24 cellular contexts compared by ENCODE assay signal in genomic region chr2:8458461-8459459, GRCh38.
DNase-seq lines count a peak whose midpoint lies in the region; ATAC-seq, FAIRE-seq and TF ChIP-seq lines count a peak whose summit lies in the region.
"Had no signal": no experiment of that assay in that cellular context is flagged by ENCODE, and none has a peak within 500 bp of the region (broad histone marks: within the 10 kb centered on the region; RNA-seq: fewer than 3 reads in every experiment).

No MANE protein-coding gene starts in this region.

- FAIRE-seq in GM12891 (lab: Jason Lieb, UNC): peak; percentile 20
- FAIRE-seq: GM12892, small intestine had no signal

- no peak for DNase-seq in GM12891 (ENCODE audit: insufficient read length, low spot score)
- DNase-seq in effector memory CD8-positive, alpha-beta T cell: no peak
- peak; percentile 88 for DNase-seq in osteoblast (ENCODE audit: insufficient read length, low spot score, missing footprints)
- DNase-seq in activated CD4-positive, alpha-beta T cell treated with anti-CD3 and anti-CD28 coated beads for 4 hours: no peak
- DNase-seq in GM20000 (ENCODE audit: low spot score): no peak
- DNase-seq in NCI-H2196 (lab: John Stamatoyannopoulos, UW; ENCODE audit: unreplicated experiment): no peak
- DNase-seq: activated CD8-positive, alpha-beta memory T cell treated with anti-CD3 and anti-CD28 coated beads for 24 hours; activated naive CD8-positive, alpha-beta T cell treated with anti-CD3 and anti-CD28 coated beads for 36 hours; DND-41; MG63; naive thymus-derived CD4-positive, alpha-beta T cell; NCI-H524; posterior cingulate gyrus; SK-N-SH; small intestine; stimulated activated CD4-positive, alpha-beta T cell treated with anti-CD3 and anti-CD28 coated beads, Interleukin-2, amount 100 ng/mL, for 24 hours; stimulated activated naive B cell treated with anti-CD40 and anti-IgM and Interleukin-4, amounts not matched to agents 10 μg/mL and 1 μg/mL and 100 μg/mL, for 72 hours had no signal

- H3K27ac ChIP-seq in C4-2B (peak overlapping the region; percentile 50), osteoblast (ENCODE audit: low read depth, low read length) (no peak overlapping the region)
- H3K27ac ChIP-seq: RWPE1, vagina had no signal

- H3K27me3 ChIP-seq in osteoblast (ENCODE audit: insufficient read depth, low read length): peaks cover 5% of the 10 kb centered on the region
- H3K27me3 ChIP-seq: MG63, vagina had no signal

- H4K20me1 ChIP-seq in osteoblast (ENCODE audit: insufficient read depth, low read length): no peaks in the 10 kb centered on the region

- H3K36me3 Mint-ChIP-seq in effector memory CD8-positive, alpha-beta T cell (ENCODE audit: insufficient read depth): peaks cover 6% of the 10 kb centered on the region
- H3K36me3 Mint-ChIP-seq: activated naive CD8-positive, alpha-beta T cell treated with anti-CD3 and anti-CD28 coated beads for 36 hours; brain; stimulated activated naive B cell treated with anti-CD40 and anti-IgM and Interleukin-4, amounts not matched to agents 10 μg/mL and 1 μg/mL and 100 μg/mL, for 72 hours; WTC11 had no signal

- no peak for TF ChIP-seq POLR2A in GM12891 (IDR thresholded peaks at IDR 0.05; ENCODE audit: low read depth, low read length)

- peaks cover 32 to 33% of the 10 kb centered on the region in 2 donors for H3K4me1 Mint-ChIP-seq in effector memory CD8-positive, alpha-beta T cell (ENCODE audit: low read depth in 2 of 2)

- H3K4me3 ChIP-seq in osteoblast (ENCODE audit: insufficient read depth, low read length): no peak overlapping the region
- H3K4me3 ChIP-seq: MG63, vagina had no signal

- H3K4me3 Mint-ChIP-seq in effector memory CD8-positive, alpha-beta T cell: peak overlapping the region in 1 of 2 donors; percentile 89
- H3K4me3 Mint-ChIP-seq: brain; stimulated activated naive B cell treated with anti-CD40 and anti-IgM and Interleukin-4, amounts not matched to agents 10 μg/mL and 1 μg/mL and 100 μg/mL, for 72 hours had no signal

- H3K27me3 Mint-ChIP-seq in effector memory CD8-positive, alpha-beta T cell: no peaks in the 10 kb centered on the region

- H3K4me2 ChIP-seq in osteoblast (ENCODE audit: insufficient read depth, low read length): no peak overlapping the region
- H3K4me2 ChIP-seq: SK-N-SH had no signal

- H3K27ac Mint-ChIP-seq in effector memory CD8-positive, alpha-beta T cell: peak overlapping the region; percentile 79 to 92
- H3K27ac Mint-ChIP-seq: activated naive CD8-positive, alpha-beta T cell treated with anti-CD3 and anti-CD28 coated beads for 36 hours; brain; stimulated activated naive B cell treated with anti-CD40 and anti-IgM and Interleukin-4, amounts not matched to agents 10 μg/mL and 1 μg/mL and 100 μg/mL, for 72 hours; T-helper 2 cell treated with Interferon-gamma antibody and Interleukin-4, amounts not matched to agents 5 μg/mL and 100 μg/mL, for 36 hours; WTC11 had no signal

- ATAC-seq in effector memory CD8-positive, alpha-beta T cell (replicated peaks): no peak
- ATAC-seq: naive thymus-derived CD4-positive, alpha-beta T cell; stimulated activated naive B cell treated with anti-CD40 and anti-IgM and Interleukin-4, amounts not matched to agents 10 μg/mL and 1 μg/mL and 100 μg/mL, for 72 hours; WTC11 had no signal

- TF ChIP-seq CTCF in C4-2B (conservative IDR thresholded peaks at IDR 0.05) (no peak), osteoblast (IDR thresholded peaks at IDR 0.05; ENCODE audit: extremely low read depth, low read depth, low read length) (no peak), GM20000 (IDR thresholded peaks at IDR 0.05; ENCODE audit: extremely low read depth, missing control alignments) (no peak)

- H2AFZ ChIP-seq in osteoblast (ENCODE audit: low read length): no peak overlapping the region

- peaks cover 2% of the 10 kb centered on the region for H3K4me1 ChIP-seq in osteoblast (ENCODE audit: insufficient read depth, low read length)
- H3K4me1 ChIP-seq: vagina had no signal

- no peaks in the 10 kb centered on the region for H3K9me3 Mint-ChIP-seq in effector memory CD8-positive, alpha-beta T cell
- H3K9me3 Mint-ChIP-seq: activated naive CD8-positive, alpha-beta T cell treated with anti-CD3 and anti-CD28 coated beads for 36 hours; brain; T-helper 2 cell treated with Interferon-gamma antibody and Interleukin-4, amounts not matched to agents 5 μg/mL and 100 μg/mL, for 36 hours; WTC11 had no signal

- H3K36me3 ChIP-seq in osteoblast (ENCODE audit: insufficient read depth, low read length): no peaks in the 10 kb centered on the region
- H3K36me3 ChIP-seq: MG63, vagina had no signal

- no peaks in the 10 kb centered on the region for H3K79me2 ChIP-seq in osteoblast (ENCODE audit: insufficient read depth, low read length)

- H3K9me3 ChIP-seq in osteoblast (ENCODE audit: low read depth, low read length): no peaks in the 10 kb centered on the region
- H3K9me3 ChIP-seq: MG63, SK-N-SH, vagina had no signal

TF ChIP-seq in GM12891, 5 proteins besides CTCF, POLR2A, EP300 and RAD21:
- no peak for TF ChIP-seq POLR2AphosphoS5 (IDR thresholded peaks at IDR 0.05; ENCODE audit: low read depth, low read length)
